2 cellular contexts compared by ENCODE assay signal in the genomic region with DNA sequence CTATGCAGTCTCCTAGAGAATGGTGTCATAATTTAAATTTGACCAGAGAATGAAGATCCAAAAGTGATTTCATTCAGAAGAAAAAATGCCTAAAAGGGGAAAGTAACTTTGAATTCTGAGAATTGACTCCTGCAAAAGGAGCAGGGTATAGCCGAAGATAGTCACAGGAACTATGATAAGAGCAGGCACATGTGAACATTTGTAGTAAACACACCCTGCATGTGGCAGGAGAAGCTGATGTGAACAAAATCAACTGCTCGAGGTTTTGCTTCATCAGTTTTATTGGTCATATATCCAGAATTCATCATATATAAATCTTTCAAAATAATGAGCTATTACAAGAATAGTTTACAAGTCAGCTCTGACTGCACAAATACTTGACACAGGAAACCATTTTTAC.
TF ChIP-seq lines count a peak whose summit lies in the region.

No MANE protein-coding gene starts in this region.

TF ChIP-seq in HepG2, 621 proteins besides CTCF, POLR2A, EP300 and RAD21:
- TF ChIP-seq ZBTB7B (CRISPR knock-in tag; IDR thresholded peaks at IDR 0.05) (no peak), ZNF224 (CRISPR knock-in tag; IDR thresholded peaks at IDR 0.05) (no peak)

TF ChIP-seq in K562, 482 proteins besides CTCF, POLR2A, EP300 and RAD21 (continues in another document):
- no peak for TF ChIP-seq CBX8 (IDR thresholded peaks at IDR 0.05; ENCODE audit: borderline replicate concordance, extremely low read depth, low read depth, low read length, poor library complexity, severe bottlenecking)
- no peak for TF ChIP-seq ZNF584 (CRISPR knock-in tag; IDR thresholded peaks at IDR 0.05; ENCODE audit: low read depth)
- no peak for TF ChIP-seq HDAC6 (IDR thresholded peaks at IDR 0.05; ENCODE audit: low read depth, low read length)
- TF ChIP-seq TAF1 (IDR thresholded peaks at IDR 0.05; ENCODE audit: control insufficient read depth, extremely low read depth, insufficient read depth, low read length, severe bottlenecking) = no peak
- TF ChIP-seq, protein P1, sequence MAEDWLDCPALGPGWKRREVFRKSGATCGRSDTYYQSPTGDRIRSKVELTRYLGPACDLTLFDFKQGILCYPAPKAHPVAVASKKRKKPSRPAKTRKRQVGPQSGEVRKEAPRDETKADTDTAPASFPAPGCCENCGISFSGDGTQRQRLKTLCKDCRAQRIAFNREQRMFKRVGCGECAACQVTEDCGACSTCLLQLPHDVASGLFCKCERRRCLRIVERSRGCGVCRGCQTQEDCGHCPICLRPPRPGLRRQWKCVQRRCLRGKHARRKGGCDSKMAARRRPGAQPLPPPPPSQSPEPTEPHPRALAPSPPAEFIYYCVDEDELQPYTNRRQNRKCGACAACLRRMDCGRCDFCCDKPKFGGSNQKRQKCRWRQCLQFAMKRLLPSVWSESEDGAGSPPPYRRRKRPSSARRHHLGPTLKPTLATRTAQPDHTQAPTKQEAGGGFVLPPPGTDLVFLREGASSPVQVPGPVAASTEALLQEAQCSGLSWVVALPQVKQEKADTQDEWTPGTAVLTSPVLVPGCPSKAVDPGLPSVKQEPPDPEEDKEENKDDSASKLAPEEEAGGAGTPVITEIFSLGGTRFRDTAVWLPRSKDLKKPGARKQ (CRISPR knock-in tag; IDR thresholded peaks at IDR 0.05) = no peak
- TF ChIP-seq TFAM (CRISPR knock-in tag; conservative IDR thresholded peaks at IDR 0.05) = no peak
- no peak for TF ChIP-seq JUND (IDR thresholded peaks at IDR 0.05; ENCODE audit: borderline replicate concordance, low read depth, low read length)
- no peak; the same call in 2 of the 3 replicates for TF ChIP-seq JUND (tag; IDR thresholded peaks at IDR 0.05; ENCODE audit: borderline replicate concordance, low read depth, low read length)
- TF ChIP-seq, protein P2, sequence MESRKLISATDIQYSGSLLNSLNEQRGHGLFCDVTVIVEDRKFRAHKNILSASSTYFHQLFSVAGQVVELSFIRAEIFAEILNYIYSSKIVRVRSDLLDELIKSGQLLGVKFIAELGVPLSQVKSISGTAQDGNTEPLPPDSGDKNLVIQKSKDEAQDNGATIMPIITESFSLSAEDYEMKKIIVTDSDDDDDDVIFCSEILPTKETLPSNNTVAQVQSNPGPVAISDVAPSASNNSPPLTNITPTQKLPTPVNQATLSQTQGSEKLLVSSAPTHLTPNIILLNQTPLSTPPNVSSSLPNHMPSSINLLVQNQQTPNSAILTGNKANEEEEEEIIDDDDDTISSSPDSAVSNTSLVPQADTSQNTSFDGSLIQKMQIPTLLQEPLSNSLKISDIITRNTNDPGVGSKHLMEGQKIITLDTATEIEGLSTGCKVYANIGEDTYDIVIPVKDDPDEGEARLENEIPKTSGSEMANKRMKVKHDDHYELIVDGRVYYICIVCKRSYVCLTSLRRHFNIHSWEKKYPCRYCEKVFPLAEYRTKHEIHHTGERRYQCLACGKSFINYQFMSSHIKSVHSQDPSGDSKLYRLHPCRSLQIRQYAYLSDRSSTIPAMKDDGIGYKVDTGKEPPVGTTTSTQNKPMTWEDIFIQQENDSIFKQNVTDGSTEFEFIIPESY (CRISPR knock-in tag; IDR thresholded peaks at IDR 0.05) = no peak
- TF ChIP-seq POLR2B (IDR thresholded peaks at IDR 0.05; ENCODE audit: low read depth, partially characterized antibody) = no peak
- no peak for TF ChIP-seq CHCHD3 (CRISPR knock-in tag; IDR thresholded peaks at IDR 0.05)
- TF ChIP-seq, protein P3, sequence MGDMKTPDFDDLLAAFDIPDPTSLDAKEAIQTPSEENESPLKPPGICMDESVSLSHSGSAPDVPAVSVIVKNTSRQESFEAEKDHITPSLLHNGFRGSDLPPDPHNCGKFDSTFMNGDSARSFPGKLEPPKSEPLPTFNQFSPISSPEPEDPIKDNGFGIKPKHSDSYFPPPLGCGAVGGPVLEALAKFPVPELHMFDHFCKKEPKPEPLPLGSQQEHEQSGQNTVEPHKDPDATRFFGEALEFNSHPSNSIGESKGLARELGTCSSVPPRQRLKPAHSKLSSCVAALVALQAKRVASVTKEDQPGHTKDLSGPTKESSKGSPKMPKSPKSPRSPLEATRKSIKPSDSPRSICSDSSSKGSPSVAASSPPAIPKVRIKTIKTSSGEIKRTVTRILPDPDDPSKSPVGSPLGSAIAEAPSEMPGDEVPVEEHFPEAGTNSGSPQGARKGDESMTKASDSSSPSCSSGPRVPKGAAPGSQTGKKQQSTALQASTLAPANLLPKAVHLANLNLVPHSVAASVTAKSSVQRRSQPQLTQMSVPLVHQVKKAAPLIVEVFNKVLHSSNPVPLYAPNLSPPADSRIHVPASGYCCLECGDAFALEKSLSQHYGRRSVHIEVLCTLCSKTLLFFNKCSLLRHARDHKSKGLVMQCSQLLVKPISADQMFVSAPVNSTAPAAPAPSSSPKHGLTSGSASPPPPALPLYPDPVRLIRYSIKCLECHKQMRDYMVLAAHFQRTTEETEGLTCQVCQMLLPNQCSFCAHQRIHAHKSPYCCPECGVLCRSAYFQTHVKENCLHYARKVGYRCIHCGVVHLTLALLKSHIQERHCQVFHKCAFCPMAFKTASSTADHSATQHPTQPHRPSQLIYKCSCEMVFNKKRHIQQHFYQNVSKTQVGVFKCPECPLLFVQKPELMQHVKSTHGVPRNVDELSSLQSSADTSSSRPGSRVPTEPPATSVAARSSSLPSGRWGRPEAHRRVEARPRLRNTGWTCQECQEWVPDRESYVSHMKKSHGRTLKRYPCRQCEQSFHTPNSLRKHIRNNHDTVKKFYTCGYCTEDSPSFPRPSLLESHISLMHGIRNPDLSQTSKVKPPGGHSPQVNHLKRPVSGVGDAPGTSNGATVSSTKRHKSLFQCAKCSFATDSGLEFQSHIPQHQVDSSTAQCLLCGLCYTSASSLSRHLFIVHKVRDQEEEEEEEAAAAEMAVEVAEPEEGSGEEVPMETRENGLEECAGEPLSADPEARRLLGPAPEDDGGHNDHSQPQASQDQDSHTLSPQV (IDR thresholded peaks at IDR 0.05) = peak; percentile 63
- TF ChIP-seq, protein P4, sequence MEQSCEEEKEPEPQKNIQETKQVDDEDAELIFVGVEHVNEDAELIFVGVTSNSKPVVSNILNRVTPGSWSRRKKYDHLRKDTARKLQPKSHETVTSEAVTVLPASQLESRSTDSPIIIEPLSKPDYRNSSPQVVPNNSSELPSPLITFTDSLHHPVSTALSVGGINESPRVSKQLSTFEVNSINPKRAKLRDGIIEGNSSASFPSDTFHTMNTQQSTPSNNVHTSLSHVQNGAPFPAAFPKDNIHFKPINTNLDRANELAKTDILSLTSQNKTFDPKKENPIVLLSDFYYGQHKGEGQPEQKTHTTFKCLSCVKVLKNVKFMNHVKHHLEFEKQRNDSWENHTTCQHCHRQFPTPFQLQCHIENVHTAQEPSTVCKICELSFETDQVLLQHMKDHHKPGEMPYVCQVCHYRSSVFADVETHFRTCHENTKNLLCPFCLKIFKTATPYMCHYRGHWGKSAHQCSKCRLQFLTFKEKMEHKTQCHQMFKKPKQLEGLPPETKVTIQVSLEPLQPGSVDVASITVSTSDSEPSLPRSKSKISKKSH (CRISPR knock-in tag; IDR thresholded peaks at IDR 0.05) = no peak
- TF ChIP-seq, protein P5, sequence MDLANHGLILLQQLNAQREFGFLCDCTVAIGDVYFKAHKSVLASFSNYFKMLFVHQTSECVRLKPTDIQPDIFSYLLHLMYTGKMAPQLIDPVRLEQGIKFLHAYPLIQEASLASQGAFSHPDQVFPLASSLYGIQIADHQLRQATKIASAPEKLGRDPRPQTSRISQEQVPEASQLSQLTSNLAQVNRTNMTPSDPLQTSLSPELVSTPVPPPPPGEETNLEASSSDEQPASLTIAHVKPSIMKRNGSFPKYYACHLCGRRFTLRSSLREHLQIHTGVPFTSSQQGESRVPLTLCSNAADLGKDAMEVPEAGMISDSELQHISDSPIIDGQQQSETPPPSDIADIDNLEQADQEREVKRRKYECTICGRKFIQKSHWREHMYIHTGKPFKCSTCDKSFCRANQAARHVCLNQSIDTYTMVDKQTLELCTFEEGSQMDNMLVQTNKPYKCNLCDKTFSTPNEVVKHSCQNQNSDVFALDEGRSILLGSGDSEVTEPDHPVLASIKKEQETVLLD (IDR thresholded peaks at IDR 0.05) = no peak
- peak in 1 of 2 experiments; percentile 63; a peak in 1 of 4 replicates for TF ChIP-seq FOXK2 (conservative IDR thresholded peaks at IDR 0.05 in 1 of 2, IDR thresholded peaks at IDR 0.05 in 1 of 2; ENCODE audit: low read depth in 2 of 2)
- TF ChIP-seq, protein P6, sequence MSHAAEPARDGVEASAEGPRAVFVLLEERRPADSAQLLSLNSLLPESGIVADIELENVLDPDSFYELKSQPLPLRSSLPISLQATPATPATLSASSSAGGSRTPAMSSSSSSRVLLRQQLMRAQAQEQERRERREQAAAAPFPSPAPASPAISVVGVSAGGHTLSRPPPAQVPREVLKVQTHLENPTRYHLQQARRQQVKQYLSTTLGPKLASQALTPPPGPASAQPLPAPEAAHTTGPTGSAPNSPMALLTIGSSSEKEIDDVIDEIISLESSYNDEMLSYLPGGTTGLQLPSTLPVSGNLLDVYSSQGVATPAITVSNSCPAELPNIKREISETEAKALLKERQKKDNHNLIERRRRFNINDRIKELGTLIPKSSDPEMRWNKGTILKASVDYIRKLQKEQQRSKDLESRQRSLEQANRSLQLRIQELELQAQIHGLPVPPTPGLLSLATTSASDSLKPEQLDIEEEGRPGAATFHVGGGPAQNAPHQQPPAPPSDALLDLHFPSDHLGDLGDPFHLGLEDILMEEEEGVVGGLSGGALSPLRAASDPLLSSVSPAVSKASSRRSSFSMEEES (CRISPR knock-in tag; IDR thresholded peaks at IDR 0.05) = no peak
- TF ChIP-seq L3MBTL2 (IDR thresholded peaks at IDR 0.05) = peak; percentile 73
- TF ChIP-seq MTA3 (IDR thresholded peaks at IDR 0.05; ENCODE audit: borderline replicate concordance) = no peak
- TF ChIP-seq DIDO1 (tag; IDR thresholded peaks at IDR 0.05; ENCODE audit: low read depth) = no peak
- TF ChIP-seq KHSRP (IDR thresholded peaks at IDR 0.05) = no peak
- no peak for TF ChIP-seq KLF6 (CRISPR knock-in tag; IDR thresholded peaks at IDR 0.05; ENCODE audit: borderline replicate concordance)
- TF ChIP-seq, protein P7, sequence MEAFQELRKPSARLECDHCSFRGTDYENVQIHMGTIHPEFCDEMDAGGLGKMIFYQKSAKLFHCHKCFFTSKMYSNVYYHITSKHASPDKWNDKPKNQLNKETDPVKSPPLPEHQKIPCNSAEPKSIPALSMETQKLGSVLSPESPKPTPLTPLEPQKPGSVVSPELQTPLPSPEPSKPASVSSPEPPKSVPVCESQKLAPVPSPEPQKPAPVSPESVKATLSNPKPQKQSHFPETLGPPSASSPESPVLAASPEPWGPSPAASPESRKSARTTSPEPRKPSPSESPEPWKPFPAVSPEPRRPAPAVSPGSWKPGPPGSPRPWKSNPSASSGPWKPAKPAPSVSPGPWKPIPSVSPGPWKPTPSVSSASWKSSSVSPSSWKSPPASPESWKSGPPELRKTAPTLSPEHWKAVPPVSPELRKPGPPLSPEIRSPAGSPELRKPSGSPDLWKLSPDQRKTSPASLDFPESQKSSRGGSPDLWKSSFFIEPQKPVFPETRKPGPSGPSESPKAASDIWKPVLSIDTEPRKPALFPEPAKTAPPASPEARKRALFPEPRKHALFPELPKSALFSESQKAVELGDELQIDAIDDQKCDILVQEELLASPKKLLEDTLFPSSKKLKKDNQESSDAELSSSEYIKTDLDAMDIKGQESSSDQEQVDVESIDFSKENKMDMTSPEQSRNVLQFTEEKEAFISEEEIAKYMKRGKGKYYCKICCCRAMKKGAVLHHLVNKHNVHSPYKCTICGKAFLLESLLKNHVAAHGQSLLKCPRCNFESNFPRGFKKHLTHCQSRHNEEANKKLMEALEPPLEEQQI (IDR thresholded peaks at IDR 0.05) = no peak
- TF ChIP-seq, protein P8, sequence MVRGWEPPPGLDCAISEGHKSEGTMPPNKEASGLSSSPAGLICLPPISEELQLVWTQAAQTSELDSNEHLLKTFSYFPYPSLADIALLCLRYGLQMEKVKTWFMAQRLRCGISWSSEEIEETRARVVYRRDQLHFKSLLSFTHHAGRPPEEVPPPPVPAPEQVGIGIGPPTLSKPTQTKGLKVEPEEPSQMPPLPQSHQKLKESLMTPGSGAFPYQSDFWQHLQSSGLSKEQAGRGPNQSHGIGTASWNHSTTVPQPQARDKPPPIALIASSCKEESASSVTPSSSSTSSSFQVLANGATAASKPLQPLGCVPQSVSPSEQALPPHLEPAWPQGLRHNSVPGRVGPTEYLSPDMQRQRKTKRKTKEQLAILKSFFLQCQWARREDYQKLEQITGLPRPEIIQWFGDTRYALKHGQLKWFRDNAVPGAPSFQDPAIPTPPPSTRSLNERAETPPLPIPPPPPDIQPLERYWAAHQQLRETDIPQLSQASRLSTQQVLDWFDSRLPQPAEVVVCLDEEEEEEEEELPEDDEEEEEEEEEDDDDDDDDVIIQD (CRISPR knock-in tag; IDR thresholded peaks at IDR 0.05) = no peak
- TF ChIP-seq, protein P9, sequence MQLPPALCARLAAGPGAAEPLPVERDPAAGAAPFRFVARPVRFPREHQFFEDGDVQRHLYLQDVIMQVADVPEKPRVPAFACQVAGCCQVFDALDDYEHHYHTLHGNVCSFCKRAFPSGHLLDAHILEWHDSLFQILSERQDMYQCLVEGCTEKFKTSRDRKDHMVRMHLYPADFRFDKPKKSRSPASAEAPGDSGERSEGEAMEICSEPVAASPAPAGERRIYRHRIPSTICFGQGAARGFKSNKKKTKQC (CRISPR knock-in tag; IDR thresholded peaks at IDR 0.05) = no peak
- no peak for TF ChIP-seq RFX1 (IDR thresholded peaks at IDR 0.05)
- no peak for TF ChIP-seq SRSF1 (IDR thresholded peaks at IDR 0.05; ENCODE audit: low read depth, low read length)
- TF ChIP-seq, protein P10, sequence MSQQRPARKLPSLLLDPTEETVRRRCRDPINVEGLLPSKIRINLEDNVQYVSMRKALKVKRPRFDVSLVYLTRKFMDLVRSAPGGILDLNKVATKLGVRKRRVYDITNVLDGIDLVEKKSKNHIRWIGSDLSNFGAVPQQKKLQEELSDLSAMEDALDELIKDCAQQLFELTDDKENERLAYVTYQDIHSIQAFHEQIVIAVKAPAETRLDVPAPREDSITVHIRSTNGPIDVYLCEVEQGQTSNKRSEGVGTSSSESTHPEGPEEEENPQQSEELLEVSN (IDR thresholded peaks at IDR 0.05; ENCODE audit: borderline replicate concordance in 1 of 2, extremely low read depth in 1 of 2, insufficient read depth in 1 of 2, insufficient read length in 1 of 2, low read depth in 1 of 2, low read length in 1 of 2, poor library complexity in 1 of 2, severe bottlenecking in 1 of 2) = peak in 1 of 2 experiments; percentile 37
- TF ChIP-seq TARDBP (IDR thresholded peaks at IDR 0.05) = no peak
- TF ChIP-seq CSDE1 (IDR thresholded peaks at IDR 0.05) = no peak
- TF ChIP-seq IFI16 (CRISPR knock-in tag; IDR thresholded peaks at IDR 0.05) = no peak
- no peak for TF ChIP-seq SP1 (CRISPR knock-in tag; IDR thresholded peaks at IDR 0.05)
